In the genomic region with DNA sequence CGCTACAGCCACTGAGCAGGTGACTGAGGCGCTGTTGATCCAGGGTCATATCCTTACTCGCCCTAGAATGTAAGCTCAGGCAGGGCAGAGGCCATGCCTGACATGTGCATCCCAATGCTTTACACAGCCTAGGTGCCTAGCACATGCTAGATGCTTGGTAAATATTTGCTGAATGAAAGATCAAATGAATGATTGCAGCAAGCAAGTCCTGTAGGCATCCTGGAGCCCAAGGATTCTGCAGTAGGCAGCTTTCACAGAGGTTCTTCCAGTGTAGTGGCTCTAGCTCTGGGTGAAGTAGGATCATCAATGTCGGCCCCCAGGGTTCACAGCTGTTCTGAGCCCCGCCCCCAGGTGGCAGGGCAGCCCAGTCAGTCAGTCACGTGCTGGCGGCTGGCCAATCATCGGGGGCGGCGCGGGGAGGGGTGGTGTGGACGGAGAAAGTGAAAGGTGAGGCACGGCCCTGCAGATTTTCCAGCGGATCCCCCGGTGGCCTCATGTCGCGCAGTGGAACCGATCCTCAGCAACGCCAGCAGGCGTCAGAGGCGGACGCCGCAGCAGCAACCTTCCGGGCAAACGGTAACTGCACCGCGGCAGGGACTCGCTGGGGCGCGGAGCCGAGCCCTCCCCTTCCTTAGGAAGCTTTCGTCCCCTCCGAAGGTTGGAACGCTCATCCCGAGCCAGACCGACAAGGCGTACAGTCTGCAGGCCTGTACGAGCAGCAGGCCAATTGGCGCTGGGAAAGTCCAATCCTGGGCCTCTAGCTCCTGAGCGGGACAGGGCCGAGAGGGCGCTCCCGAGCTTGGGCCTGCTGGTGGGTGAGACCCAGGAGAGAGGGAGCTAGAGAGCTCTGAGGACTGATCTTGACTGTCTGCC, we compare ENCODE assay signal across 8 cellular contexts. TPM values are rescaled to one million over a fixed set of nuclear protein-coding genes. Genes with fewer than 3 reads are reported as not detected.
A peak's percentile ranks its signal among the peaks of the same experiment; 100 is the strongest.
DNase-seq lines count a peak whose midpoint lies in the region; ATAC-seq and TF ChIP-seq lines count a peak whose summit lies in the region.

GALT (plus strand) TSS at position 465 of the 873 bp plus-strand sequence; CDS start at position 495, 30 bp downstream.

- H3K9me3 Mint-ChIP-seq in HFFc6 = no peaks in the 10 kb centered on the region
- H3K9me3 Mint-ChIP-seq in activated naive CD4-positive, alpha-beta T cell treated with anti-CD3 and anti-CD28 coated beads, Interleukin-2, amount 50 U/mL, for 24 hours = no peaks in the 10 kb centered on the region

- DNase-seq in GM10266 (ENCODE audit: extremely low spot score) (peak; percentile 98), HFFc6 (peak; percentile 81), NAMALWA (ENCODE audit: low spot score) (peak; percentile 95), globus pallidus (ENCODE audit: low spot score) (peak; percentile 80), omental fat pad (ENCODE audit: low spot score) (peak; percentile 99)

- ATAC-seq in SK-N-SH treated with all-trans-retinoic acid at 6 μM for 48 hours = peak; percentile 93
- peak; percentile 73 for ATAC-seq in omental fat pad (ENCODE audit: low FRiP score)

- H3K4me3 Mint-ChIP-seq in HFFc6 = peak within 1 kb of the TSS; percentile 92
- peak within 1 kb of the TSS; percentile 93 for H3K4me3 Mint-ChIP-seq in activated naive CD4-positive, alpha-beta T cell treated with anti-CD3 and anti-CD28 coated beads, Interleukin-2, amount 50 U/mL, for 24 hours

- peaks cover 13% of the 10 kb centered on the region; the same call in 1 of the 2 replicates for H3K36me3 Mint-ChIP-seq in HFFc6 (ENCODE audit: low read depth)
- H3K36me3 Mint-ChIP-seq in activated naive CD4-positive, alpha-beta T cell treated with anti-CD3 and anti-CD28 coated beads, Interleukin-2, amount 50 U/mL, for 24 hours = peaks cover 6% of the 10 kb centered on the region

- peak within 1 kb of the TSS; percentile 74 for H3K27ac ChIP-seq in temporal lobe (ENCODE audit: low read depth, low read length)

- no peaks in the 10 kb centered on the region; the same call in 1 of the 2 replicates for H3K27me3 Mint-ChIP-seq in HFFc6 (ENCODE audit: insufficient read depth)
- H3K27me3 Mint-ChIP-seq in activated naive CD4-positive, alpha-beta T cell treated with anti-CD3 and anti-CD28 coated beads, Interleukin-2, amount 50 U/mL, for 24 hours = no peaks in the 10 kb centered on the region

- peak within 1 kb of the TSS; percentile 82 for H3K27ac Mint-ChIP-seq in HFFc6
- peak within 1 kb of the TSS; percentile 90 for H3K27ac Mint-ChIP-seq in activated naive CD4-positive, alpha-beta T cell treated with anti-CD3 and anti-CD28 coated beads, Interleukin-2, amount 50 U/mL, for 24 hours

- peaks cover 36% of the 10 kb centered on the region for H3K4me1 Mint-ChIP-seq in HFFc6 (ENCODE audit: low read depth)
- peaks cover 31% of the 10 kb centered on the region for H3K4me1 Mint-ChIP-seq in activated naive CD4-positive, alpha-beta T cell treated with anti-CD3 and anti-CD28 coated beads, Interleukin-2, amount 50 U/mL, for 24 hours

- TF ChIP-seq CTCF in GM10266 (IDR thresholded peaks at IDR 0.05; ENCODE audit: control insufficient read depth, insufficient read depth, low read depth, missing control alignments) (peak; percentile 66), HFFc6 (IDR thresholded peaks at IDR 0.05) (peak; percentile 70), omental fat pad (IDR thresholded peaks at IDR 0.05) (peak in 1 of 3 donors; percentile 3)

TF ChIP-seq in SK-N-SH treated with all-trans-retinoic acid at 6 μM for 48 hours, 23 proteins besides CTCF, POLR2A, EP300 and RAD21:
- TF ChIP-seq ZFP3 (CRISPR knock-in tag; IDR thresholded peaks at IDR 0.05) (peak; percentile 70), ZC3H10 (CRISPR knock-in tag; IDR thresholded peaks at IDR 0.05) (no peak), ZNF70 (CRISPR knock-in tag; IDR thresholded peaks at IDR 0.05) (no peak), ZNF8 (CRISPR knock-in tag; IDR thresholded peaks at IDR 0.05) (no peak)
- TF ChIP-seq, protein P1, sequence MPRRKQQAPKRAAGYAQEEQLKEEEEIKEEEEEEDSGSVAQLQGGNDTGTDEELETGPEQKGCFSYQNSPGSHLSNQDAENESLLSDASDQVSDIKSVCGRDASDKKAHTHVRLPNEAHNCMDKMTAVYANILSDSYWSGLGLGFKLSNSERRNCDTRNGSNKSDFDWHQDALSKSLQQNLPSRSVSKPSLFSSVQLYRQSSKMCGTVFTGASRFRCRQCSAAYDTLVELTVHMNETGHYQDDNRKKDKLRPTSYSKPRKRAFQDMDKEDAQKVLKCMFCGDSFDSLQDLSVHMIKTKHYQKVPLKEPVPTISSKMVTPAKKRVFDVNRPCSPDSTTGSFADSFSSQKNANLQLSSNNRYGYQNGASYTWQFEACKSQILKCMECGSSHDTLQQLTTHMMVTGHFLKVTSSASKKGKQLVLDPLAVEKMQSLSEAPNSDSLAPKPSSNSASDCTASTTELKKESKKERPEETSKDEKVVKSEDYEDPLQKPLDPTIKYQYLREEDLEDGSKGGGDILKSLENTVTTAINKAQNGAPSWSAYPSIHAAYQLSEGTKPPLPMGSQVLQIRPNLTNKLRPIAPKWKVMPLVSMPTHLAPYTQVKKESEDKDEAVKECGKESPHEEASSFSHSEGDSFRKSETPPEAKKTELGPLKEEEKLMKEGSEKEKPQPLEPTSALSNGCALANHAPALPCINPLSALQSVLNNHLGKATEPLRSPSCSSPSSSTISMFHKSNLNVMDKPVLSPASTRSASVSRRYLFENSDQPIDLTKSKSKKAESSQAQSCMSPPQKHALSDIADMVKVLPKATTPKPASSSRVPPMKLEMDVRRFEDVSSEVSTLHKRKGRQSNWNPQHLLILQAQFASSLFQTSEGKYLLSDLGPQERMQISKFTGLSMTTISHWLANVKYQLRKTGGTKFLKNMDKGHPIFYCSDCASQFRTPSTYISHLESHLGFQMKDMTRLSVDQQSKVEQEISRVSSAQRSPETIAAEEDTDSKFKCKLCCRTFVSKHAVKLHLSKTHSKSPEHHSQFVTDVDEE (CRISPR knock-in tag; IDR thresholded peaks at IDR 0.05) = 0 out of 2 replicates have a peak, but pooled peaks have one; percentile 52

RNA-seq across cellular contexts. Expression of gene GALT, which starts in this region (rescaled TPM):
- total RNA-seq in HFFc6 (2021; fragmentation: NEBNext Ultra II Directional; extraction: Animal tissue kit (Norgen Biotek cat#: 25700)) = 10 to 100 TPM; 20.5 to 27.4 (median 22.0) TPM
- total RNA-seq in omental fat pad (10 to 100 TPM; 17.2 to 53.3 (median 32.7) TPM), temporal lobe (16.5 TPM)

Comparison
In these comparisons a context has a peak if more than half of its experiments do, and no peak if none do; other contexts are left out.
1. Peak in every context shown above with its lines: DNase-seq, ATAC-seq and H3K27ac ChIP-seq.